Comparison of ENCODE assay signal across 15 cellular contexts in the genomic region with DNA sequence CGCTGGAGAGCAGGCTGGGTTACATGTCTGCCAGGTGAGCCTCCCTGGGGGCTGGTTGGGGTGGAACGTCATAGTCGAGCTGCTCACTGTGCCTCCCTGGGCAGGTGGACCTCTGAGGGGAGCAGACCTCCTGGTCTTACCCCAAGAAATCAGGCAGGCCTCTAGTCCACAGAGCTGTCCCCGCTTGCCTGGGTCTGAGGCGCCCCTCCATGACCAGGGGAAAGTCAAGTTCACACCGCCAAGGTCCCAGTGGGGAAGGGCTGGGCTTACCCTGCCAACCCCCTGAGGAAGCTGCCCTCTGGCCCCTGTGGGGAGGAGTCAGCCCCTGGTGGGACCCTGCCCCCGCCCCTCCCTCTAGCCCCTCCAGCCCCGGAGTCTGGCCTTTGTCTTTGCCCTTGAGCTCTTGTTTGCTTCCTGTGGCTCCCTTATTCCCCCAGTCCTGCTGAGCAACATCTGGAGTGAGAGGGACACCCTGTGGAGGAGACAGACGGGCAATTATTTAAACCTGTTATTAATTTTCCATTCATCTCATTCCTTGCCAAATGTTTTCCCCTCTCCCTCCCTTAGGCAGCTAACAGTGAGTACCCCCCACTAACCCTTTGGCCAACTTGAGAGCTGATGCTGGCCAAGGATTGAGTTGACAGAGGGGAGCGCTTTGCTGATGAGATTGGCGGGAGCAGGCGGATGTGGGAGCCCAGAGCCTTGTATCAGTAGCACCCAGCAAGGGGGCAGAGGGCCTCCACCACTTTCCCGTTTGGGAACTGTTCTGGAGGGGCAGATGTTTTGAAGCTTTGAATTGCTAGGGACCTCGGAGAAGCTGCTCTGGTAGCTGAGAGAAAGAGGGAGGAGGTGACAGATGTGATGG.
DNase-seq lines count a peak whose midpoint lies in the region; ATAC-seq and TF ChIP-seq lines count a peak whose summit lies in the region.
"Had no signal": no experiment of that assay in that cellular context is flagged by ENCODE, and none has a peak within 500 bp of the region (broad histone marks: within the 10 kb centered on the region; RNA-seq: fewer than 3 reads in every experiment).

No MANE protein-coding gene starts in this region.

- H3K9ac ChIP-seq in SK-N-SH (no peak overlapping the region), neuronal stem cell (ENCODE audit: low read depth, low read length, poor library complexity) (no peak overlapping the region)

- peaks cover 20 to 36% of the 10 kb centered on the region in 2 experiments for H3K36me3 ChIP-seq in SK-N-SH (replicated peaks in 1 of 2; ENCODE audit: control insufficient read depth in 1 of 2, insufficient read depth in 2 of 2, low read length in 1 of 2)
- peaks cover 17 to 48% of the 10 kb centered on the region in 2 donors for H3K36me3 ChIP-seq in neuronal stem cell (replicated peaks in 1 of 2; ENCODE audit: control insufficient read depth in 2 of 2, insufficient read depth in 2 of 2, low read length in 2 of 2)
- H3K36me3 ChIP-seq in MG63: peaks cover 8% of the 10 kb centered on the region

- H2AK5ac ChIP-seq in neuronal stem cell (ENCODE audit: low read depth, low read length): no peak overlapping the region

- H3K4ac ChIP-seq in neuronal stem cell (ENCODE audit: low read length): no peak overlapping the region

- H3K9me3 Mint-ChIP-seq in activated naive CD4-positive, alpha-beta T cell treated with anti-CD3 and anti-CD28 coated beads, Interleukin-2, amount 50 U/mL, for 72 hours: peaks cover under 1 to 1% of the 10 kb centered on the region in 2 donors

- no peaks in the 10 kb centered on the region for H3F3A ChIP-seq in SK-N-SH (replicated peaks; ENCODE audit: insufficient read depth)

- CTCF ChIA-PET in SK-N-SH (lab: Yijun Ruan, JAX): interaction anchor here (1.0 to 6.9 kb wide), 10 partner anchors 14 to 536 kb away, joined by 3 to 73 read pairs (median 4); partner anchors contain the start of genes PCSK7 and RNF214

- peak overlapping the region; percentile 26 for H4K8ac ChIP-seq in neuronal stem cell (ENCODE audit: low read depth, low read length)

- H3K23ac ChIP-seq in neuronal stem cell (ENCODE audit: low read depth, low read length, poor library complexity): no peak overlapping the region

- DNase-seq in G401 (ENCODE audit: low spot score) (peak; percentile 47), NCI-H146 (lab: John Stamatoyannopoulos, UW) (peak; percentile 93), SK-N-SH (peak; percentile 77), neuronal stem cell (ENCODE audit: low spot score) (no peak), MG63 (no peak)
- DNase-seq in activated naive CD4-positive, alpha-beta T cell treated with anti-CD3 and anti-CD28 coated beads, Interleukin-2, amount 50 U/mL, for 72 hours (ENCODE audit: low spot score in 2 of 2): no peak
- DNase-seq: activated effector memory CD4-positive, alpha-beta T cell treated with Interleukin-2 at 50 U/mL for 16 hours; DMS53; immature natural killer cell; NCI-H526 treated with DMSO at 0.1 percent for 48 hours; Peyer's patch; stimulated activated CD4-positive, alpha-beta T cell treated with anti-CD3 and anti-CD28 coated beads, Interleukin-1b, Interleukin-23, amount 100 ng/mL, for 48 hours had no signal

- TF ChIP-seq CTCF in SK-N-SH (IDR thresholded peaks at IDR 0.05): no peak

- no peak overlapping the region for H2BK12ac ChIP-seq in neuronal stem cell (ENCODE audit: low read length)

- no peak overlapping the region for H3K14ac ChIP-seq in neuronal stem cell (ENCODE audit: low read length)

- no peaks in the 10 kb centered on the region for H3K9me2 ChIP-seq in SK-N-SH

- H3K79me1 ChIP-seq in neuronal stem cell (ENCODE audit: low read depth, low read length): no peaks in the 10 kb centered on the region

- no peak overlapping the region for H2BK5ac ChIP-seq in neuronal stem cell (ENCODE audit: low read length)

- peak; percentile 56 for TF ChIP-seq RAD21 in SK-N-SH (IDR thresholded peaks at IDR 0.05; ENCODE audit: low read length)

- no peak overlapping the region for H4K91ac ChIP-seq in neuronal stem cell (ENCODE audit: low read depth, low read length, poor library complexity)

- H3K27ac Mint-ChIP-seq in activated naive CD4-positive, alpha-beta T cell treated with anti-CD3 and anti-CD28 coated beads, Interleukin-2, amount 50 U/mL, for 72 hours: peak overlapping the region in 1 of 2 donors; percentile 36

- H2BK15ac ChIP-seq in neuronal stem cell (ENCODE audit: low read length): no peak overlapping the region

- H3K4me2 ChIP-seq in SK-N-SH (no peak overlapping the region), neuronal stem cell (ENCODE audit: insufficient read depth, low read length, poor library complexity, severe bottlenecking) (no peak overlapping the region)

- H2AFZ ChIP-seq in SK-N-SH (ENCODE audit: low read depth) (no peak overlapping the region), neuronal stem cell (ENCODE audit: low read length) (no peak overlapping the region)

- in situ Hi-C loops in G401 (cut with HindIII; ENCODE audit: low sequenced_read_pairs): no loop called here

- TF ChIP-seq EP300 in SK-N-SH (IDR thresholded peaks at IDR 0.05; ENCODE audit: borderline replicate concordance in 1 of 2, low read depth in 1 of 2, low read length in 1 of 2): no peak

- H3K27ac ChIP-seq in SK-N-SH (ENCODE audit: low read depth in 2 of 2, low read length in 1 of 2) (peak overlapping the region in 1 of 2 experiments; percentile 24; a peak in 2 of 4 replicates), neuronal stem cell (replicated peaks; ENCODE audit: low read length) (no peak overlapping the region)
- H3K27ac ChIP-seq: gastroesophageal sphincter, Peyer's patch, right atrium auricular region had no signal

- no peaks in the 10 kb centered on the region for H3K79me2 ChIP-seq in SK-N-SH (ENCODE audit: insufficient read depth)

- POLR2A ChIA-PET in SK-N-SH (lab: Yijun Ruan, JAX): interaction anchor here (1.9 kb wide), 1 partner anchor 31 kb away, joined by 4 read pairs; no protein-coding TSS in a partner anchor

- H3K4me1 ChIP-seq in SK-N-SH (ENCODE audit: control insufficient read depth in 1 of 2, insufficient read depth in 2 of 2, low read depth in 1 of 2, low read length in 1 of 2): peaks cover 0 to 12% of the 10 kb centered on the region in 2 experiments; a peak in 1 of 4 replicates
- peaks cover 0 to 2% of the 10 kb centered on the region in 2 donors for H3K4me1 ChIP-seq in neuronal stem cell (ENCODE audit: control insufficient read depth in 2 of 2, insufficient read depth in 1 of 2, low read depth in 1 of 2, low read length in 2 of 2)
- H3K4me1 ChIP-seq: gastroesophageal sphincter, Peyer's patch, right atrium auricular region had no signal

- ATAC-seq in GM19467 (IDR thresholded peaks at IDR 0.05; ENCODE audit: unreplicated experiment): no peak
- ATAC-seq in activated naive CD4-positive, alpha-beta T cell treated with anti-CD3 and anti-CD28 coated beads, Interleukin-2, amount 50 U/mL, for 72 hours: no peak
- ATAC-seq: gastroesophageal sphincter had no signal

- peaks cover 6 to 12% of the 10 kb centered on the region in 2 donors for H3K36me3 Mint-ChIP-seq in activated naive CD4-positive, alpha-beta T cell treated with anti-CD3 and anti-CD28 coated beads, Interleukin-2, amount 50 U/mL, for 72 hours

- H4K20me1 ChIP-seq in SK-N-SH (ENCODE audit: insufficient read depth): no peaks in the 10 kb centered on the region

- no peaks in the 10 kb centered on the region for H3K9me3 ChIP-seq in SK-N-SH
- peaks cover 2 to 5% of the 10 kb centered on the region in 2 donors for H3K9me3 ChIP-seq in neuronal stem cell (replicated peaks in 1 of 2; ENCODE audit: control insufficient read depth in 2 of 2, insufficient read depth in 1 of 2, low read depth in 1 of 2, low read length in 2 of 2)
- peaks cover 1% of the 10 kb centered on the region for H3K9me3 ChIP-seq in MG63
- H3K9me3 ChIP-seq: Peyer's patch had no signal

- H2BK120ac ChIP-seq in neuronal stem cell (ENCODE audit: low read depth, low read length): no peak overlapping the region

- H3K27me3 ChIP-seq in SK-N-SH (ENCODE audit: insufficient read depth) (no peaks in the 10 kb centered on the region), neuronal stem cell (ENCODE audit: control insufficient read depth in 3 of 3, insufficient read depth in 3 of 3, low read depth in 1 of 3, low read length in 3 of 3) (no peaks in the 10 kb centered on the region), MG63 (no peaks in the 10 kb centered on the region)
- H3K27me3 ChIP-seq: gastroesophageal sphincter, Peyer's patch, right atrium auricular region had no signal

- H3K4me3 ChIP-seq in SK-N-SH (ENCODE audit: low read depth in 2 of 2, low read length in 1 of 2) (no peak overlapping the region), neuronal stem cell (ENCODE audit: low read length in 2 of 2) (no peak overlapping the region), MG63 (no peak overlapping the region)
- H3K4me3 ChIP-seq: gastroesophageal sphincter, Peyer's patch, right atrium auricular region had no signal

- H3K18ac ChIP-seq in neuronal stem cell (ENCODE audit: low read length): no peak overlapping the region

- 83% methylated on average over 8 of the region's 14 CpGs for WGBS in SK-N-SH (ENCODE audit: low lambda C conversion rate)
- WGBS in neuronal stem cell (ENCODE audit: extremely low coverage in 2 of 2, insufficient read length in 2 of 2, insufficient replicate concordance in 1 of 2), 2 donors: no CpG with 5 or more reads among the region's 14 CpGs

TF ChIP-seq in SK-N-SH, 30 proteins besides CTCF, POLR2A, EP300 and RAD21:
- TF ChIP-seq CHD2 (IDR thresholded peaks at IDR 0.05; ENCODE audit: low read length, partially characterized antibody) (peak; percentile 17), ELF1 (IDR thresholded peaks at IDR 0.05) (no peak)

Comparison
In these comparisons a context has a peak if more than half of its experiments do, and no peak if none do; other contexts are left out.
1. DNase-seq: peak in G401 (single experiment), NCI-H146 (single experiment) and SK-N-SH (single experiment); none in neuronal stem cell (single experiment), MG63 (single experiment) and activated naive CD4-positive, alpha-beta T cell treated with anti-CD3 and anti-CD28 coated beads, Interleukin-2, amount 50 U/mL, for 72 hours (0 of 2).